Comparison of ENCODE assay signal across 8 cellular contexts in genomic region chr22:49929553-49929979, GRCh38. TPM values are rescaled to one million over a fixed set of nuclear protein-coding genes. Genes with fewer than 3 reads are reported as not detected.
DNase-seq lines count a peak whose midpoint lies in the region; ATAC-seq lines count a peak whose summit lies in the region.

No MANE protein-coding gene starts in this region.

- no peak overlapping the region for H3K4me3 Mint-ChIP-seq in activated CD4-positive, alpha-beta T cell treated with anti-CD3 and anti-CD28 coated beads, Interleukin-2, amount 10 ng/mL, durations not matched to agents 24 days and 14 days
- H3K4me3 Mint-ChIP-seq in naive B cell: peak overlapping the region; percentile 58 to 83 (median 80)

- no peaks in the 10 kb centered on the region for H3K27me3 Mint-ChIP-seq in activated CD4-positive, alpha-beta T cell treated with anti-CD3 and anti-CD28 coated beads, Interleukin-2, amount 10 ng/mL, durations not matched to agents 24 days and 14 days
- no peaks in the 10 kb centered on the region for H3K27me3 Mint-ChIP-seq in naive B cell

- peak; percentile 32 to 44 for ATAC-seq in naive B cell (ENCODE audit: low read depth in 2 of 2)

- H3K27ac Mint-ChIP-seq in activated CD4-positive, alpha-beta T cell treated with anti-CD3 and anti-CD28 coated beads, Interleukin-2, amount 10 ng/mL, durations not matched to agents 24 days and 14 days: no peak overlapping the region
- peak overlapping the region; percentile 95 to 100 (median 100) for H3K27ac Mint-ChIP-seq in naive B cell

- DNase-seq in NCI-H345 (lab: John Stamatoyannopoulos, UW): peak; percentile 36
- DNase-seq in NCI-H345 treated with DMSO at 0.1 percent for 48 hours (lab: John Stamatoyannopoulos, UW; ENCODE audit: unreplicated experiment): no peak
- peak; percentile 25 for DNase-seq in M059J (ENCODE audit: low read depth)
- DNase-seq in activated CD4-positive, alpha-beta T cell treated with anti-CD3 and anti-CD28 coated beads, Interleukin-2, amount 10 ng/mL, durations not matched to agents 24 days and 14 days: peak; percentile 95
- DNase-seq in ecto neural progenitor cell (ENCODE audit: low spot score): peak; percentile 87
- DNase-seq in naive B cell: peak; percentile 93
- DNase-seq in stimulated activated naive CD4-positive, alpha-beta T cell (lab: John Stamatoyannopoulos, UW): peak; percentile 36 to 81 (median 68)
- DNase-seq in middle frontal gyrus (ENCODE audit: extremely low spot score, low spot score): no peak

- peaks cover 16% of the 10 kb centered on the region for H3K36me3 Mint-ChIP-seq in activated CD4-positive, alpha-beta T cell treated with anti-CD3 and anti-CD28 coated beads, Interleukin-2, amount 10 ng/mL, durations not matched to agents 24 days and 14 days (ENCODE audit: low read depth)
- no peaks in the 10 kb centered on the region for H3K36me3 Mint-ChIP-seq in naive B cell

- intact Hi-C loops in activated CD4-positive, alpha-beta T cell treated with anti-CD3 and anti-CD28 coated beads, Interleukin-2, amount 10 ng/mL, durations not matched to agents 24 days and 14 days (cut with micrococcal nuclease): loop anchor here (1.0 to 5.0 kb wide), 2 partner anchors 101 to 263 kb away; no protein-coding TSS in a partner anchor

- peaks cover 40% of the 10 kb centered on the region for H3K4me1 Mint-ChIP-seq in activated CD4-positive, alpha-beta T cell treated with anti-CD3 and anti-CD28 coated beads, Interleukin-2, amount 10 ng/mL, durations not matched to agents 24 days and 14 days
- H3K4me1 Mint-ChIP-seq in naive B cell: peaks cover 42 to 64% (median 59%) of the 10 kb centered on the region in 3 donors

- H3K9me3 Mint-ChIP-seq in activated CD4-positive, alpha-beta T cell treated with anti-CD3 and anti-CD28 coated beads, Interleukin-2, amount 10 ng/mL, durations not matched to agents 24 days and 14 days: no peaks in the 10 kb centered on the region
- peaks cover 0 to 2% (median 0%) of the 10 kb centered on the region in 7 donors for H3K9me3 Mint-ChIP-seq in naive B cell

RNA-seq across cellular contexts. Expression of gene CRELD2, which starts 11.1 kb away (rescaled TPM):
- total RNA-seq in M059J (2014; rRNA removed; shearing (Covaris generic)): 70.9 and 83.7 TPM in 2 replicates
- total RNA-seq in activated CD4-positive, alpha-beta T cell treated with anti-CD3 and anti-CD28 coated beads, Interleukin-2, amount 10 ng/mL, durations not matched to agents 24 days and 14 days: 46.8 and 47.4 TPM in 2 replicates
- 10 to 100 TPM; 21.9 to 33.8 (median 28.0) TPM for polyA plus RNA-seq in naive B cell (ENCODE audit: low read depth in 6 of 6)

RNA-seq across cellular contexts. Expression of gene ALG12, which starts 11.3 kb away (rescaled TPM):
- total RNA-seq in M059J (2014; rRNA removed; shearing (Covaris generic)): 11.0 and 26.2 TPM in 2 replicates
- 13.8 and 17.9 TPM in 2 replicates for total RNA-seq in activated CD4-positive, alpha-beta T cell treated with anti-CD3 and anti-CD28 coated beads, Interleukin-2, amount 10 ng/mL, durations not matched to agents 24 days and 14 days
- 10 to 100 TPM; 10.1 to 17.5 (median 13.0) TPM for polyA plus RNA-seq in naive B cell (ENCODE audit: low read depth in 6 of 6)

RNA-seq across cellular contexts. Expression of gene PIM3, which starts 31.0 kb away (rescaled TPM):
- 20.4 and 44.2 TPM in 2 replicates for total RNA-seq in M059J (2014; rRNA removed; shearing (Covaris generic))
- 302 and 304 TPM in 2 replicates for total RNA-seq in activated CD4-positive, alpha-beta T cell treated with anti-CD3 and anti-CD28 coated beads, Interleukin-2, amount 10 ng/mL, durations not matched to agents 24 days and 14 days
- polyA plus RNA-seq in naive B cell (ENCODE audit: low read depth in 6 of 6): 10 to 100 TPM; 46.7 to 60.7 (median 55.0) TPM

Comparison
In these comparisons a context has a peak if more than half of its experiments do, and no peak if none do; other contexts are left out.
1. DNase-seq: peak in NCI-H345 (single experiment), M059J (single experiment), activated CD4-positive, alpha-beta T cell treated with anti-CD3 and anti-CD28 coated beads, Interleukin-2, amount 10 ng/mL, durations not matched to agents 24 days and 14 days (single experiment), ecto neural progenitor cell (single experiment), naive B cell (single experiment) and stimulated activated naive CD4-positive, alpha-beta T cell (6 of 6); none in NCI-H345 treated with DMSO at 0.1 percent for 48 hours (single experiment) and middle frontal gyrus (single experiment).